Comparison of ENCODE assay signal across 13 cellular contexts in genomic region chr22:21857501-21857914, GRCh38. TPM values are rescaled to one million over a fixed set of nuclear protein-coding genes. Genes with fewer than 3 reads are reported as not detected.
A peak's percentile ranks its signal among the peaks of the same experiment; 100 is the strongest.
DNase-seq lines count a peak whose midpoint lies in the region; ATAC-seq, FAIRE-seq and TF ChIP-seq lines count a peak whose summit lies in the region.
"Had no signal": no experiment of that assay in that cellular context is flagged by ENCODE, and none has a peak within 500 bp of the region (broad histone marks: within the 10 kb centered on the region; RNA-seq: fewer than 3 reads in every experiment).

No MANE protein-coding gene starts in this region.

- TF ChIP-seq EP300 in sigmoid colon (IDR thresholded peaks at IDR 0.05): no peak

- H3K4me3 ChIP-seq in colonic mucosa: no peak overlapping the region
- H3K4me3 ChIP-seq in sigmoid colon: no peak overlapping the region
- no peak overlapping the region for H3K4me3 ChIP-seq in small intestine (ENCODE audit: low read depth in 1 of 2, low read length in 2 of 2)
- H3K4me3 ChIP-seq: tibial artery had no signal

- H3K27me3 ChIP-seq in colonic mucosa (no peaks in the 10 kb centered on the region), sigmoid colon (no peaks in the 10 kb centered on the region), small intestine (ENCODE audit: control insufficient read depth in 2 of 2, insufficient read depth in 2 of 2, low read length in 2 of 2) (no peaks in the 10 kb centered on the region)
- H3K27me3 ChIP-seq: tibial artery had no signal

- H3K4me1 ChIP-seq in colonic mucosa (peaks cover 24% of the 10 kb centered on the region), sigmoid colon (peaks cover 0 to 76% (median 54%) of the 10 kb centered on the region in 4 donors), small intestine (ENCODE audit: control insufficient read depth in 2 of 2, insufficient read depth in 1 of 2, low read depth in 1 of 2, low read length in 1 of 2) (peaks cover 12 to 25% of the 10 kb centered on the region in 2 donors)

- H3K9me3 ChIP-seq in colonic mucosa (no peaks in the 10 kb centered on the region), sigmoid colon (no peaks in the 10 kb centered on the region), small intestine (ENCODE audit: control insufficient read depth, low read depth) (no peaks in the 10 kb centered on the region)
- H3K9me3 ChIP-seq: tibial artery had no signal

- DNase-seq in NCI-H748 (lab: John Stamatoyannopoulos, UW; ENCODE audit: unreplicated experiment) (peak; percentile 2), NCI-H748 treated with DMSO at 0.1 percent for 48 hours (lab: John Stamatoyannopoulos, UW) (no peak), colonic mucosa (no peak), sigmoid colon (no peak), small intestine (no peak), superior temporal gyrus (ENCODE audit: extremely low spot score) (no peak)
- no peak for DNase-seq in activated naive CD4-positive, alpha-beta T cell treated with Interleukin-2 at 50 U/mL for 16 hours
- DNase-seq: 8988T; NCI-H510A treated with DMSO at 0.1 percent for 48 hours; stimulated activated CD4-positive, alpha-beta T cell treated with anti-CD3 and anti-CD28 coated beads, Interleukin-2, amount 100 ng/mL, for 24 hours; T-helper 1 cell; tibial artery had no signal

- H3K27ac ChIP-seq in colonic mucosa: peak overlapping the region; percentile 30
- peak overlapping the region in 3 of 4 donors; percentile 21 to 59 (median 55) for H3K27ac ChIP-seq in sigmoid colon
- H3K27ac ChIP-seq in small intestine (ENCODE audit: low read depth in 1 of 2, low read length in 1 of 2): no peak overlapping the region

- H3K9ac ChIP-seq in colonic mucosa (ENCODE audit: low read depth in 2 of 2, low read length in 2 of 2): no peak overlapping the region

- TF ChIP-seq POLR2A in sigmoid colon (IDR thresholded peaks at IDR 0.05): no peak

- no peaks in the 10 kb centered on the region for H3K36me3 ChIP-seq in colonic mucosa
- no peaks in the 10 kb centered on the region for H3K36me3 ChIP-seq in sigmoid colon
- no peaks in the 10 kb centered on the region for H3K36me3 ChIP-seq in small intestine (ENCODE audit: control insufficient read depth in 2 of 2, insufficient read depth in 2 of 2, low read length in 2 of 2)

- peak; percentile 63 for ATAC-seq in HG03342 (IDR thresholded peaks at IDR 0.05; ENCODE audit: unreplicated experiment)

- intact Hi-C loops in colonic mucosa (cut with DNase I): no loop called here
- intact Hi-C loops in sigmoid colon (cut with DNase I): no loop called here

- TF ChIP-seq CTCF in colonic mucosa (IDR thresholded peaks at IDR 0.05) (no peak), sigmoid colon (IDR thresholded peaks at IDR 0.05) (no peak)

- FAIRE-seq in small intestine (lab: Jason Lieb, UNC): no peak

- 43 to 46% methylated on average over 4 of the region's 4 CpGs for WGBS in sigmoid colon, 2 donors
- 49 to 66% (median 53%) methylated on average over 4 of the region's 4 CpGs for WGBS in small intestine, 3 donors

RNA-seq across cellular contexts. Expression of gene MAPK1, which starts 9.9 kb away (rescaled TPM):
- total RNA-seq in colonic mucosa: 100 to 1,000 TPM; 140 to 147 TPM
- 10 to 100 TPM; 44.1 to 73.2 (median 48.6) TPM for total RNA-seq in sigmoid colon
- 10 to 100 TPM; 18.0 to 24.0 (median 23.2) TPM for polyA plus RNA-seq in sigmoid colon
- 10 to 100 TPM; 10.3 to 17.0 (median 11.4) TPM for polyA plus RNA-seq in small intestine

Comparison
In these comparisons a context has a peak if more than half of its experiments do, and no peak if none do; other contexts are left out.
1. H3K27ac ChIP-seq: peak in colonic mucosa (single experiment) and sigmoid colon (3 of 4); none in small intestine (0 of 2).